In genomic region chr4:92535599-92535998, GRCh38 we compare ENCODE assay signal across 23 cellular contexts.
"Had no signal": no experiment of that assay in that cellular context is flagged by ENCODE, and none has a peak within 500 bp of the region (broad histone marks: within the 10 kb centered on the region; RNA-seq: fewer than 3 reads in every experiment).

No MANE protein-coding gene starts in this region.

- ATAC-seq: natural killer cell; right lobe of liver; stimulated activated effector memory CD8-positive, alpha-beta T cell treated with anti-CD3 and anti-CD28 coated beads, Interleukin-12 subunit alpha, Interleukin-12 subunit beta, amount 100 ng/mL, for 72 hours; upper lobe of right lung had no signal

- DNase-seq: islet precursor cell; left ventricle myocardium inferior; mesendoderm; naive B cell; natural killer cell; nephron progenitor cell; ovary; right lobe of liver; stimulated activated CD4-positive, alpha-beta T cell treated with anti-CD3 and anti-CD28 coated beads, Interleukin-12 subunit alpha, Interleukin-12 subunit beta, amount 100 ng/mL, for 4 hours; stimulated activated CD4-positive, alpha-beta T cell treated with anti-CD3 and anti-CD28 coated beads, Interleukin-15, amount 100 ng/mL, for 24 hours; stimulated activated CD4-positive, alpha-beta T cell treated with anti-CD3 and anti-CD28 coated beads, Interleukin-4, amount 100 ng/mL, for 24 hours; stimulated activated naive CD4-positive, alpha-beta T cell; tibial artery; trophoblast cell; upper lobe of right lung had no signal

- H3K27me3 ChIP-seq: hepatocyte, neural progenitor cell, ovary, right atrium auricular region, right lobe of liver, suprapubic skin, tibial artery, upper lobe of right lung had no signal

- H3K9me3 ChIP-seq: ovary, right atrium auricular region, right lobe of liver, suprapubic skin, thoracic aorta, tibial artery, upper lobe of right lung had no signal

- H3K4me3 ChIP-seq: hepatocyte, left ventricle myocardium inferior, lung, neural progenitor cell, ovary, right atrium auricular region, right lobe of liver, smooth muscle cell, suprapubic skin, thoracic aorta, tibial artery, upper lobe of right lung had no signal

- H3K27ac ChIP-seq: hepatocyte, left ventricle myocardium inferior, neural progenitor cell, ovary, right atrium auricular region, right lobe of liver, suprapubic skin, thoracic aorta, tibial artery, upper lobe of right lung had no signal

- H3K36me3 ChIP-seq: left ventricle myocardium inferior, neural progenitor cell, ovary, right atrium auricular region, right lobe of liver, suprapubic skin, thoracic aorta, tibial artery, upper lobe of right lung had no signal

- H3K4me1 ChIP-seq: left ventricle myocardium inferior, neural progenitor cell, right atrium auricular region, right lobe of liver, suprapubic skin, tibial artery, upper lobe of right lung had no signal
